In genomic region chrX:11355259-11355909, GRCh38 we compare ENCODE assay signal across 30 cellular contexts.
"Had no signal": no experiment of that assay in that cellular context is flagged by ENCODE, and none has a peak within 500 bp of the region (broad histone marks: within the 10 kb centered on the region; RNA-seq: fewer than 3 reads in every experiment).

No MANE protein-coding gene starts in this region.

- H3K4me1 ChIP-seq: adrenal gland, body of pancreas, breast epithelium had no signal

- H3K9me3 ChIP-seq: adrenal gland, body of pancreas, breast epithelium had no signal

- H3K36me3 Mint-ChIP-seq: activated CD4-positive, alpha-beta memory T cell treated with anti-CD3 and anti-CD28 coated beads for 36 hours; activated naive CD4-positive, alpha-beta T cell treated with anti-CD3 and anti-CD28 coated beads, Interleukin-2, amount 50 U/mL, for 72 hours had no signal

- DNase-seq: activated B cell treated with CpG ODN at 0.5 μM for 24 hours; activated CD4-positive, alpha-beta memory T cell treated with anti-CD3 and anti-CD28 coated beads for 36 hours; activated CD4-positive, alpha-beta T cell treated with anti-CD3 and anti-CD28 coated beads for 4 hours; activated CD4-positive, alpha-beta T cell treated with anti-CD3 and anti-CD28 coated beads, Interleukin-2, amount 50 U/mL, for 1 hour; activated CD4-positive, CD25-positive, alpha-beta regulatory T cell treated with anti-CD3 and anti-CD28 coated beads, Interleukin-2, amount 50 U/mL, for 72 hours; activated CD8-positive, alpha-beta memory T cell treated with anti-CD3 and anti-CD28 coated beads, Interleukin-2, amount 50 U/mL, for 4 hours; activated gamma-delta T cell treated with Interleukin-2 at 50 U/mL for 16 hours; activated naive CD4-positive, alpha-beta T cell treated with anti-CD3 and anti-CD28 coated beads for 36 hours; activated T-cell treated with anti-CD3 and anti-CD28 coated beads for 4 hours; activated T-cell treated with anti-CD3 and anti-CD28 coated beads, Interleukin-2, amount 50 U/mL, for 4 hours; adrenal gland; body of pancreas; KG1; NCI-H1105; NCI-H1417 treated with DMSO at 0.1 percent for 48 hours; NCI-H1930; NCI-H2081 treated with DMSO at 0.1 percent for 48 hours; NCI-H345; NCI-H524 treated with DMSO at 0.1 percent for 48 hours; PC-9; SIG-M5; SW 1271; T-helper 1 cell; T-helper 2 cell; T-helper 9 cell had no signal

- H3K27me3 Mint-ChIP-seq: activated B cell treated with CpG ODN at 0.5 μM for 24 hours; activated CD4-positive, alpha-beta memory T cell treated with anti-CD3 and anti-CD28 coated beads for 36 hours had no signal

- H3K27ac ChIP-seq: adrenal gland, body of pancreas, breast epithelium, PC-9, RWPE1, VCaP had no signal

- H3K4me3 ChIP-seq: adrenal gland, body of pancreas, breast epithelium, PC-9 had no signal

- H3K9me3 Mint-ChIP-seq: activated B cell treated with CpG ODN at 0.5 μM for 24 hours; activated CD4-positive, alpha-beta memory T cell treated with anti-CD3 and anti-CD28 coated beads for 36 hours; activated naive CD4-positive, alpha-beta T cell treated with anti-CD3 and anti-CD28 coated beads for 36 hours; activated naive CD4-positive, alpha-beta T cell treated with anti-CD3 and anti-CD28 coated beads, Interleukin-2, amount 50 U/mL, for 72 hours; activated T-cell treated with anti-CD3 and anti-CD28 coated beads, Interleukin-2, amount 50 U/mL, for 4 hours; activated T-helper 1 cell treated with anti-CD3 and anti-CD28 coated beads, Interleukin-12 subunit alpha, Interleukin-12 subunit beta, Interleukin-2, Interleukin-4 antibody, amounts not matched to agents 30 ng/mL and 10 ng/mL and 1 ng/mL, durations not matched to agents 14 hours and 24 hours and 36 hours had no signal

- H3K27ac Mint-ChIP-seq: activated B cell treated with CpG ODN at 0.5 μM for 24 hours; activated CD4-positive, alpha-beta memory T cell treated with anti-CD3 and anti-CD28 coated beads for 36 hours; activated naive CD4-positive, alpha-beta T cell treated with anti-CD3 and anti-CD28 coated beads for 36 hours; activated naive CD4-positive, alpha-beta T cell treated with anti-CD3 and anti-CD28 coated beads, Interleukin-2, amount 50 U/mL, for 72 hours; activated T-helper 1 cell treated with anti-CD3 and anti-CD28 coated beads, Interleukin-12 subunit alpha, Interleukin-12 subunit beta, Interleukin-2, Interleukin-4 antibody, amounts not matched to agents 30 ng/mL and 10 ng/mL and 1 ng/mL, durations not matched to agents 14 hours and 24 hours and 36 hours had no signal

- H3K27me3 ChIP-seq: body of pancreas had no signal

- H3K4me3 Mint-ChIP-seq: activated B cell treated with CpG ODN at 0.5 μM for 24 hours; activated CD4-positive, alpha-beta memory T cell treated with anti-CD3 and anti-CD28 coated beads for 36 hours; activated naive CD4-positive, alpha-beta T cell treated with anti-CD3 and anti-CD28 coated beads for 36 hours; activated T-cell treated with anti-CD3 and anti-CD28 coated beads, Interleukin-2, amount 50 U/mL, for 4 hours; activated T-helper 1 cell treated with anti-CD3 and anti-CD28 coated beads, Interleukin-12 subunit alpha, Interleukin-12 subunit beta, Interleukin-2, Interleukin-4 antibody, amounts not matched to agents 30 ng/mL and 10 ng/mL and 1 ng/mL, durations not matched to agents 14 hours and 24 hours and 36 hours had no signal

- H3K36me3 ChIP-seq: adrenal gland, breast epithelium had no signal
